Comparison of ENCODE assay signal across 8 cellular contexts in the genomic region with DNA sequence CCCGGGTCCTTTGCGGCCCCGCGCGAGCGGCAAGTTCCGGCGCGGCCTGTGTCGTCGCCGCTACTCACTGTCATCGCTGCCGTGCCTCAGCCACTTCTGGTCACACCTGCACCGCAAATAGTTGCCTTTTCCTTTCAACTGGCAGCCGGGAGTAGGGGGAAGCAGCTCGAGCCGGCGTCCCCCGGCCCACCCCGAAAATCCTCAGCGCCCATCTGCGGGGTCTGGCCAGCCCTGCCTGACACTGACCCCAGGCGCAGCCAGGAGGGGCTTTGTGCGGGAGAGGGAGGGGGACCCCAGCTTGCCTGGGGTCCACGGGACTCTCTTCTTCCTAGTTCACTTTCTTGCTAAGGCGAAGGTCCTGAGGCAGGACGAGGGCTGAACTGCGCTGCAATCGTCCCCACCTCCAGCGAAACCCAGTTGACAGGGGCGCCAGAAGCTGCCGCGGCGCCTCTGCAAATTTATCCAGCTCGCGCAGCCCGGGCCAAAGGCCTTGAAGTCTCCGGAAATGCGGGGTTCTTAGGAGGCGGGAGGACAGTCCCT. TPM values are rescaled to one million over a fixed set of nuclear protein-coding genes. Genes with fewer than 3 reads are reported as not detected.
DNase-seq lines count a peak whose midpoint lies in the region; ATAC-seq and TF ChIP-seq lines count a peak whose summit lies in the region.

No MANE protein-coding gene starts in this region.

- peaks cover 9% of the 10 kb centered on the region; the same call in 1 of the 2 replicates for H3K79me2 ChIP-seq in Loucy (ENCODE audit: insufficient read depth, low read length)

- no peaks in the 10 kb centered on the region for H3K9me2 ChIP-seq in Loucy (replicated peaks; ENCODE audit: low read depth, low read length)

- no peak for TF ChIP-seq POLR2A in gastrocnemius medialis (IDR thresholded peaks at IDR 0.05)

- H3K4me2 ChIP-seq in Loucy (ENCODE audit: low read depth, low read length, poor library complexity, severe bottlenecking) = peak overlapping the region; percentile 71

- DNase-seq in D341Med (ENCODE audit: low spot score) (peak; percentile 31), epithelial cell of proximal tubule (ENCODE audit: low read depth) (no peak), gastrocnemius medialis (no peak), NCI-H187 treated with DMSO at 0.1 percent for 48 hours (lab: John Stamatoyannopoulos, UW) (no peak)

- H3K4me3 ChIP-seq in Loucy (ENCODE audit: low read length, poor library complexity, severe bottlenecking) = peak overlapping the region; percentile 78
- peak overlapping the region; percentile 32 for H3K4me3 ChIP-seq in epithelial cell of proximal tubule (ENCODE audit: low read depth, low read length)
- H3K4me3 ChIP-seq in gastrocnemius medialis = peak overlapping the region; percentile 31 to 63 (median 45)

- H3F3A ChIP-seq in Loucy (ENCODE audit: low read depth) = no peaks in the 10 kb centered on the region

- H3K9me3 ChIP-seq in Loucy (ENCODE audit: insufficient read depth, low read depth, low read length) (no peaks in the 10 kb centered on the region), gastrocnemius medialis (no peaks in the 10 kb centered on the region)

- TF ChIP-seq CTCF in Loucy (conservative IDR thresholded peaks at IDR 0.05; ENCODE audit: low read length) = no peak
- no peak for TF ChIP-seq CTCF in epithelial cell of proximal tubule (conservative IDR thresholded peaks at IDR 0.05; ENCODE audit: low read depth, low read length)
- TF ChIP-seq CTCF in gastrocnemius medialis (IDR thresholded peaks at IDR 0.05 in 4 of 5, conservative IDR thresholded peaks at IDR 0.05 in 1 of 5) = no peak

- no peak for ATAC-seq in gastrocnemius medialis
- ATAC-seq in GM21619 (IDR thresholded peaks at IDR 0.05; ENCODE audit: unreplicated experiment) = no peak
- no peak for ATAC-seq in HG02970 (IDR thresholded peaks at IDR 0.05; ENCODE audit: low FRiP score, unreplicated experiment)
- no peak for ATAC-seq in HG02981 (IDR thresholded peaks at IDR 0.05; ENCODE audit: unreplicated experiment)

- peak overlapping the region; percentile 47 for H2AFZ ChIP-seq in Loucy (ENCODE audit: low read length)

- in situ Hi-C loops in gastrocnemius medialis (cut with MboI; ENCODE audit: low sequenced_read_pairs in 4 of 4) = no loop called here

- no peaks in the 10 kb centered on the region for H3K4me1 ChIP-seq in Loucy (ENCODE audit: insufficient read depth, low read length, poor library complexity, severe bottlenecking)
- H3K4me1 ChIP-seq in gastrocnemius medialis = peaks cover 14 to 34% of the 10 kb centered on the region in 2 donors

- H3K9ac ChIP-seq in Loucy (ENCODE audit: low read depth, low read length, poor library complexity, severe bottlenecking) = peak overlapping the region; percentile 70

- H4K20me1 ChIP-seq in Loucy (ENCODE audit: insufficient read depth, low read length, poor library complexity, severe bottlenecking) = no peaks in the 10 kb centered on the region

- no peak overlapping the region for H3K27ac ChIP-seq in gastrocnemius medialis

- H3K36me3 ChIP-seq in Loucy (ENCODE audit: insufficient read depth, low read length) (no peaks in the 10 kb centered on the region), gastrocnemius medialis (no peaks in the 10 kb centered on the region)

- intact Hi-C loops in gastrocnemius medialis (cut with DNase I; ENCODE audit: low total_unique reads) = no loop called here

- H3K27me3 ChIP-seq in Loucy (ENCODE audit: insufficient read depth, low read length, poor library complexity, severe bottlenecking) (peaks cover 7% of the 10 kb centered on the region), gastrocnemius medialis (peaks cover 98 to 99% (median 99%) of the 10 kb centered on the region in 3 donors)

RNA-seq across cellular contexts. Expression of gene PDX1, which starts 1.7 kb away (rescaled TPM):
- total RNA-seq in epithelial cell of proximal tubule (not detected in 2 replicates), gastrocnemius medialis (not detected)

RNA-seq across cellular contexts. Expression of gene CDX2, which starts 47.6 kb away (rescaled TPM):
- total RNA-seq in epithelial cell of proximal tubule (not detected in 2 replicates), gastrocnemius medialis (under 1 TPM in 1 of 4 donors, not detected in 3; 0.56 TPM)
